ENCODE assay signal across 9 cellular contexts in genomic region chr11:104918113-104918824, GRCh38. TPM values are rescaled to one million over a fixed set of nuclear protein-coding genes. Genes with fewer than 3 reads are reported as not detected.
DNase-seq lines count a peak whose midpoint lies in the region; ATAC-seq, FAIRE-seq and TF ChIP-seq lines count a peak whose summit lies in the region.
"Had no signal": no experiment of that assay in that cellular context is flagged by ENCODE, and none has a peak within 500 bp of the region (broad histone marks: within the 10 kb centered on the region; RNA-seq: fewer than 3 reads in every experiment).

No MANE protein-coding gene starts in this region.

- 36% methylated on average over 6 of the region's 6 CpGs for WGBS in thymus

- dilution Hi-C loops in keratinocyte (cut with MboI; ENCODE audit: extremely low pct_ligation_motif_present, low sequenced_read_pairs): no loop called here

- H3K9me3 Mint-ChIP-seq in activated T-helper 17 cell treated with anti-CD3 and anti-CD28 coated beads, Interleukin-2, amount 50 U/mL, for 72 hours: peaks cover 4% of the 10 kb centered on the region

- no peak for DNase-seq in keratinocyte (ENCODE audit: low read depth, low spot score)
- DNase-seq in HuH-7.5 (ENCODE audit: low spot score): no peak
- DNase-seq in stimulated activated naive CD4-positive, alpha-beta T cell treated with Interleukin-2 at 50 U/mL for 16 hours (lab: John Stamatoyannopoulos, UW): no peak

- H3K27ac ChIP-seq in keratinocyte (ENCODE audit: control insufficient read depth, insufficient read depth, low read length) (no peak overlapping the region), thymus (ENCODE audit: low read depth) (peak overlapping the region; percentile 42)

- peak overlapping the region; percentile 49 for H3K4me3 ChIP-seq in GM08714 (ENCODE audit: low read length)
- H3K4me3 ChIP-seq in keratinocyte (ENCODE audit: control insufficient read depth in 2 of 3, extremely low read depth in 1 of 3, insufficient read depth in 2 of 3, low read depth in 1 of 3, low read length in 3 of 3): peak overlapping the region in 2 of 3 experiments; percentile 65 to 67
- H3K4me3 ChIP-seq in thymus (ENCODE audit: low read length): peak overlapping the region; percentile 42

- H3K4me2 ChIP-seq in keratinocyte (ENCODE audit: control insufficient read depth, extremely low read depth, insufficient read depth, low read depth, low read length): peak overlapping the region; percentile 82

- H3K9ac ChIP-seq in keratinocyte (ENCODE audit: control insufficient read depth, extremely low read depth, insufficient read depth, low read length): no peak overlapping the region

- ATAC-seq in HG02798 (IDR thresholded peaks at IDR 0.05; ENCODE audit: poor library complexity, unreplicated experiment) (peak; percentile 87), GM18861 (IDR thresholded peaks at IDR 0.05; ENCODE audit: unreplicated experiment) (no peak)
- ATAC-seq in activated T-helper 17 cell treated with anti-CD3 and anti-CD28 coated beads, Interleukin-2, amount 50 U/mL, for 72 hours (replicated peaks): peak; percentile 84

- FAIRE-seq in keratinocyte (lab: Jason Lieb, UNC): no peak

- H3K27me3 ChIP-seq in keratinocyte (ENCODE audit: control insufficient read depth, extremely low read depth, insufficient read depth, low read length) (no peaks in the 10 kb centered on the region), thymus (ENCODE audit: control insufficient read depth, insufficient read depth) (no peaks in the 10 kb centered on the region)

- peak overlapping the region; percentile 86 for H3K4me3 Mint-ChIP-seq in activated T-helper 17 cell treated with anti-CD3 and anti-CD28 coated beads, Interleukin-2, amount 50 U/mL, for 72 hours

- no peaks in the 10 kb centered on the region for H3K9me1 ChIP-seq in keratinocyte (ENCODE audit: control insufficient read depth, extremely low read depth, insufficient read depth, low read length)

- H3K4me1 ChIP-seq in keratinocyte (ENCODE audit: control insufficient read depth, extremely low read depth, insufficient read depth, low read length) (peaks cover 3% of the 10 kb centered on the region), thymus (ENCODE audit: control insufficient read depth, insufficient read depth, low read length) (no peaks in the 10 kb centered on the region)

- H4K20me1 ChIP-seq in keratinocyte (ENCODE audit: control insufficient read depth, extremely low read depth, insufficient read depth, low read length): no peaks in the 10 kb centered on the region

- no peaks in the 10 kb centered on the region for H3K36me3 ChIP-seq in keratinocyte (ENCODE audit: control insufficient read depth in 2 of 2, extremely low read depth in 1 of 2, insufficient read depth in 2 of 2, low read length in 2 of 2)
- H3K36me3 ChIP-seq in thymus (ENCODE audit: control insufficient read depth, insufficient read depth): no peaks in the 10 kb centered on the region

- H3K27me3 Mint-ChIP-seq in activated T-helper 17 cell treated with anti-CD3 and anti-CD28 coated beads, Interleukin-2, amount 50 U/mL, for 72 hours: no peaks in the 10 kb centered on the region

- H2AFZ ChIP-seq in keratinocyte (ENCODE audit: control insufficient read depth, low read length): peak overlapping the region; percentile 86

- H3K9me3 ChIP-seq in keratinocyte (ENCODE audit: control insufficient read depth, low read depth, low read length) (no peaks in the 10 kb centered on the region), thymus (ENCODE audit: control insufficient read depth) (no peaks in the 10 kb centered on the region)

- H3K79me2 ChIP-seq in keratinocyte (ENCODE audit: control insufficient read depth, insufficient read depth, low read length): no peaks in the 10 kb centered on the region

- TF ChIP-seq CTCF in keratinocyte (optimal IDR thresholded peaks at IDR 0.05 in 1 of 3, IDR thresholded peaks at IDR 0.05 in 1 of 3, conservative IDR thresholded peaks at IDR 0.05 in 1 of 3; ENCODE audit: extremely low read depth in 1 of 3, insufficient read depth in 2 of 3, low read length in 3 of 3): no peak

- H3K27ac Mint-ChIP-seq in activated T-helper 17 cell treated with anti-CD3 and anti-CD28 coated beads, Interleukin-2, amount 50 U/mL, for 72 hours: peak overlapping the region; percentile 74

- H3K4me1 Mint-ChIP-seq in activated T-helper 17 cell treated with anti-CD3 and anti-CD28 coated beads, Interleukin-2, amount 50 U/mL, for 72 hours: peaks cover 33% of the 10 kb centered on the region

- H3K36me3 Mint-ChIP-seq in activated T-helper 17 cell treated with anti-CD3 and anti-CD28 coated beads, Interleukin-2, amount 50 U/mL, for 72 hours (ENCODE audit: low read depth): no peaks in the 10 kb centered on the region

RNA-seq across cellular contexts. Expression of gene CASP12, which starts 20.0 kb away (rescaled TPM):
- not detected for total RNA-seq in activated T-helper 17 cell treated with anti-CD3 and anti-CD28 coated beads, Interleukin-2, amount 50 U/mL, for 72 hours
- polyA plus RNA-seq in keratinocyte (not detected in 3 replicates), thymus (0.18 TPM)
- not detected for polyA plus RNA-seq in keratinocyte (2011; ENCODE audit: low read depth)
- polyA plus RNA-seq in keratinocyte (2011; cell fraction: cytosol; rRNA removed): not detected in 2 replicates
- polyA plus RNA-seq in keratinocyte (2011; cell fraction: nucleus; rRNA removed): not detected in 2 replicates
- not detected in 2 replicates for polyA plus RNA-seq in keratinocyte (2012; ENCODE audit: low replicate concordance)
- not detected in 3 replicates for polyA minus RNA-seq in keratinocyte
- not detected for polyA minus RNA-seq in keratinocyte (2011; cell fraction: cytosol; rRNA and poly(A)+ RNA removed)
- not detected in 2 replicates for polyA minus RNA-seq in keratinocyte (2011; cell fraction: nucleus; rRNA and poly(A)+ RNA removed)
- total RNA-seq: T-helper 1 cell treated with Interleukin-12 subunit alpha and Interleukin-12 subunit beta and Interleukin-4 antibody, amounts not matched to agents 30 ng/mL and 1 ng/mL, for 36 hours had no signal

RNA-seq across cellular contexts. Expression of gene CASP4, which starts 50.1 kb away (rescaled TPM):
- 100 to 1,000 TPM in 1 of 2 donors, 10 to 100 TPM in 1; 78.2 to 108 TPM for total RNA-seq in activated T-helper 17 cell treated with anti-CD3 and anti-CD28 coated beads, Interleukin-2, amount 50 U/mL, for 72 hours
- polyA plus RNA-seq in keratinocyte (106 to 130 TPM (median 127 TPM) in 3 replicates), thymus (95.6 TPM)
- polyA plus RNA-seq in keratinocyte (2011; ENCODE audit: low read depth): 315 TPM
- 140 and 174 TPM in 2 replicates for polyA plus RNA-seq in keratinocyte (2011; cell fraction: cytosol; rRNA removed)
- polyA plus RNA-seq in keratinocyte (2011; cell fraction: nucleus; rRNA removed): 104 and 143 TPM in 2 replicates
- polyA plus RNA-seq in keratinocyte (2012; ENCODE audit: low replicate concordance): 70.5 and 148 TPM in 2 replicates
- polyA minus RNA-seq in keratinocyte: 26.1 to 106 TPM (median 85.2 TPM) in 3 replicates
- 56.0 TPM for polyA minus RNA-seq in keratinocyte (2011; cell fraction: cytosol; rRNA and poly(A)+ RNA removed)
- polyA minus RNA-seq in keratinocyte (2011; cell fraction: nucleus; rRNA and poly(A)+ RNA removed): 25.6 and 44.6 TPM in 2 replicates
